ENCODE assay signal across 1 cellular context in genomic region chrX:109740076-109740809, GRCh38.
TF ChIP-seq lines count a peak whose summit lies in the region.

No MANE protein-coding gene starts in this region.

TF ChIP-seq in HepG2, 621 proteins besides CTCF, POLR2A, EP300 and RAD21 (continued from another document and continues in another):
- TF ChIP-seq ZNF574 (CRISPR knock-in tag; IDR thresholded peaks at IDR 0.05) (peak; percentile 56), DDIT3 (CRISPR knock-in tag; IDR thresholded peaks at IDR 0.05) (no peak), REL (CRISPR knock-in tag; conservative IDR thresholded peaks at IDR 0.05) (no peak), UBTF (CRISPR knock-in tag; IDR thresholded peaks at IDR 0.05) (0 out of 2 replicates have a peak, but pooled peaks have one; percentile 26), RERE (CRISPR knock-in tag; IDR thresholded peaks at IDR 0.05; ENCODE audit: low read depth) (peak; percentile 98), ZBTB46 (CRISPR knock-in tag; IDR thresholded peaks at IDR 0.05; ENCODE audit: borderline replicate concordance) (no peak), U2AF1 (optimal IDR thresholded peaks at IDR 0.05; ENCODE audit: low read depth, low read length) (no peak), ZNF790 (CRISPR knock-in tag; IDR thresholded peaks at IDR 0.05; ENCODE audit: borderline replicate concordance) (no peak), DMAP1 (CRISPR knock-in tag; IDR thresholded peaks at IDR 0.05) (peak; percentile 58; the same call in 1 of the 2 replicates), NCOR1 (IDR thresholded peaks at IDR 0.05; ENCODE audit: borderline replicate concordance, low read length) (peak; percentile 92), SALL2 (CRISPR knock-in tag; IDR thresholded peaks at IDR 0.05) (no peak), TFDP2 (CRISPR knock-in tag; IDR thresholded peaks at IDR 0.05) (0 out of 2 replicates have a peak, but pooled peaks have one; percentile 21), FUBP1 (CRISPR knock-in tag; IDR thresholded peaks at IDR 0.05; ENCODE audit: borderline replicate concordance) (no peak), HNF4A (CRISPR knock-in tag; IDR thresholded peaks at IDR 0.05) (peak; percentile 96), ZNF460 (CRISPR knock-in tag; IDR thresholded peaks at IDR 0.05; ENCODE audit: borderline replicate concordance) (no peak), HNF1A (IDR thresholded peaks at IDR 0.05; ENCODE audit: low read depth) (peak; percentile 83), HNF1A (CRISPR knock-in tag; IDR thresholded peaks at IDR 0.05; ENCODE audit: borderline replicate concordance) (peak; percentile 93), CC2D1A (CRISPR knock-in tag; IDR thresholded peaks at IDR 0.05) (no peak), ZNF280B (CRISPR knock-in tag; IDR thresholded peaks at IDR 0.05; ENCODE audit: borderline replicate concordance) (no peak), IKZF5 (CRISPR knock-in tag; IDR thresholded peaks at IDR 0.05) (peak; percentile 97; the same call in 1 of the 2 replicates), ZNF777 (CRISPR knock-in tag; IDR thresholded peaks at IDR 0.05) (no peak), NFYB (CRISPR knock-in tag; IDR thresholded peaks at IDR 0.05) (no peak), BRF2 (CRISPR knock-in tag; IDR thresholded peaks at IDR 0.05) (0 out of 2 replicates have a peak, but pooled peaks have one; percentile 30), PITX1 (CRISPR knock-in tag; IDR thresholded peaks at IDR 0.05) (peak; percentile 90), ZFP36 (IDR thresholded peaks at IDR 0.05; ENCODE audit: borderline replicate concordance, low read depth, low read length, partially characterized antibody) (no peak), ZNF644 (CRISPR knock-in tag; IDR thresholded peaks at IDR 0.05; ENCODE audit: low read depth) (0 out of 2 replicates have a peak, but pooled peaks have one; percentile 19), ZNF343 (CRISPR knock-in tag; IDR thresholded peaks at IDR 0.05) (no peak), TMF1 (CRISPR knock-in tag; IDR thresholded peaks at IDR 0.05; ENCODE audit: low read depth) (no peak)
